Comparison of ENCODE assay signal across 13 cellular contexts in genomic region chr2:24820598-24821432, GRCh38. TPM values are rescaled to one million over a fixed set of nuclear protein-coding genes. Genes with fewer than 3 reads are reported as not detected.
DNase-seq lines count a peak whose midpoint lies in the region; ATAC-seq, FAIRE-seq and TF ChIP-seq lines count a peak whose summit lies in the region.
"Had no signal": no experiment of that assay in that cellular context is flagged by ENCODE, and none has a peak within 500 bp of the region (broad histone marks: within the 10 kb centered on the region; RNA-seq: fewer than 3 reads in every experiment).

No MANE protein-coding gene starts in this region.

- H3K27ac ChIP-seq in HepG2 (ENCODE audit: extremely low read length, insufficient read depth, low read length) (no peak overlapping the region), right lobe of liver (no peak overlapping the region), urinary bladder (ENCODE audit: low read depth) (peak overlapping the region; percentile 4)
- H3K27ac ChIP-seq: SJSA1 had no signal

- 0 out of 3 replicates have a peak, but pooled peaks have one; percentile 4 for ATAC-seq in HepG2
- ATAC-seq in right lobe of liver: no peak

- no peaks in the 10 kb centered on the region for H3K79me2 ChIP-seq in HepG2 (ENCODE audit: insufficient read depth, low read length)

- TF ChIP-seq CTCF in HepG2 (CRISPR knock-in tag; IDR thresholded peaks at IDR 0.05) (no peak), right lobe of liver (IDR thresholded peaks at IDR 0.05) (no peak)

- CTCF ChIA-PET in HepG2 (lab: Yijun Ruan, JAX; ENCODE audit: low intra/inter-chr PET ratio, low total read pairs): no interaction called here

- DNase-seq in HepG2 (ENCODE audit: low spot score) (no peak), right lobe of liver (no peak), islet precursor cell (peak; percentile 49), NCI-H2196 treated with DMSO at 0.1 percent for 48 hours (lab: John Stamatoyannopoulos, UW; ENCODE audit: unreplicated experiment) (no peak), NCI-H774 (lab: John Stamatoyannopoulos, UW) (no peak), DMS53 treated with DMSO at 0.1 percent for 48 hours (lab: John Stamatoyannopoulos, UW; ENCODE audit: unreplicated experiment) (no peak)
- peak; percentile 45 for DNase-seq in activated CD8-positive, alpha-beta memory T cell treated with anti-CD3 and anti-CD28 coated beads, Interleukin-2, amount 50 U/mL, for 48 hours
- DNase-seq: AML-193; immature natural killer cell; NCI-H2081; stimulated activated CD4-positive, alpha-beta T cell treated with anti-CD3 and anti-CD28 coated beads, Interleukin-2, amount 100 ng/mL, for 24 hours had no signal

- in situ Hi-C loops in HepG2 (cut with HindIII; ENCODE audit: extremely low pct_ligation_motif_present, low pct_unique_long_range_greater_than_20kb): no loop called here

- H2AFZ ChIP-seq in HepG2 (ENCODE audit: low read length): no peak overlapping the region

- H3K27me3 ChIP-seq in HepG2 (ENCODE audit: control insufficient read depth in 1 of 2, insufficient read depth in 2 of 2, low read length in 2 of 2): no peaks in the 10 kb centered on the region
- no peaks in the 10 kb centered on the region for H3K27me3 ChIP-seq in right lobe of liver
- H3K27me3 ChIP-seq: SJSA1 had no signal

- intact Hi-C loops in HepG2 (cut with micrococcal nuclease; ENCODE audit: unreplicated experiment): no loop called here
- intact Hi-C loops in right lobe of liver (cut with DNase I): loop anchor here in 1 of 2 donors (10.0 kb wide), 1 partner anchor 416 kb away; no protein-coding TSS in a partner anchor

- H3K4me1 ChIP-seq in HepG2 (ENCODE audit: insufficient read depth, low read length) (peaks cover 10% of the 10 kb centered on the region), right lobe of liver (peaks cover 0 to 6% (median 0%) of the 10 kb centered on the region in 4 donors), urinary bladder (ENCODE audit: insufficient read depth) (no peaks in the 10 kb centered on the region)

- H3K4me2 ChIP-seq in HepG2 (ENCODE audit: low read depth, low read length): no peak overlapping the region

- no peak overlapping the region for H3K4me3 ChIP-seq in HepG2 (replicated peaks in 1 of 3; ENCODE audit: insufficient read depth in 1 of 3, low read depth in 2 of 3, low read length in 3 of 3)
- no peak overlapping the region for H3K4me3 ChIP-seq in right lobe of liver
- H3K4me3 ChIP-seq in urinary bladder (ENCODE audit: low read depth, low read length): no peak overlapping the region
- H3K4me3 ChIP-seq: SJSA1 had no signal

- TF ChIP-seq POLR2A in HepG2 (IDR thresholded peaks at IDR 0.05; ENCODE audit: insufficient read depth in 1 of 2, low read depth in 2 of 2, low read length in 2 of 2) (no peak), right lobe of liver (IDR thresholded peaks at IDR 0.05) (no peak)

- BruUV-seq in HepG2 (replicated peaks; lab: Mats Ljungman, UMichigan): TSS peak; percentile 2

- H3K9me3 ChIP-seq in HepG2 (ENCODE audit: low read length) (no peaks in the 10 kb centered on the region), right lobe of liver (no peaks in the 10 kb centered on the region)
- H3K9me3 ChIP-seq: SJSA1 had no signal

- H4K20me1 ChIP-seq in HepG2 (ENCODE audit: insufficient read depth, low read length): no peaks in the 10 kb centered on the region

- FAIRE-seq in HepG2 (lab: Jason Lieb, UNC): no peak

- no peak for TF ChIP-seq RAD21 in HepG2 (CRISPR knock-in tag; IDR thresholded peaks at IDR 0.05)

- TF ChIP-seq EP300 in HepG2 (IDR thresholded peaks at IDR 0.05; ENCODE audit: low read depth in 2 of 2, low read length in 2 of 2): no peak
- TF ChIP-seq EP300 in HepG2 (CRISPR knock-in tag; IDR thresholded peaks at IDR 0.05; ENCODE audit: borderline replicate concordance): no peak

- H3K36me3 ChIP-seq in HepG2 (replicated peaks in 1 of 2; ENCODE audit: control insufficient read depth in 1 of 2, insufficient read depth in 2 of 2, low read length in 2 of 2) (peaks cover 21 to 54% of the 10 kb centered on the region in 2 experiments), right lobe of liver (no peaks in the 10 kb centered on the region), urinary bladder (ENCODE audit: insufficient read depth) (no peaks in the 10 kb centered on the region)

- WGBS in HepG2 (ENCODE audit: low lambda C conversion rate): 94% methylated on average over 17 of the region's 17 CpGs
- 81% methylated on average over 7 of the region's 17 CpGs for WGBS in right lobe of liver (ENCODE audit: insufficient coverage, low coverage, low lambda C conversion rate, missing lambda C conversion rate)
- 90% methylated on average over 17 of the region's 17 CpGs for WGBS in urinary bladder

- POLR2A ChIA-PET in HepG2 (lab: Yijun Ruan, JAX): no interaction called here

- H3K9ac ChIP-seq in HepG2 (ENCODE audit: insufficient read depth, low read depth, low read length): no peak overlapping the region

TF ChIP-seq in HepG2, 621 proteins besides CTCF, POLR2A, EP300 and RAD21:
- no peak for TF ChIP-seq KDM5B (CRISPR knock-in tag; IDR thresholded peaks at IDR 0.05; ENCODE audit: borderline replicate concordance)
- 0 out of 2 replicates have a peak, but pooled peaks have one; percentile 22 for TF ChIP-seq ZNF598 (CRISPR knock-in tag; IDR thresholded peaks at IDR 0.05; ENCODE audit: borderline replicate concordance)
- TF ChIP-seq SIX4 (CRISPR knock-in tag; IDR thresholded peaks at IDR 0.05): no peak
- TF ChIP-seq ZNF841 (CRISPR knock-in tag; IDR thresholded peaks at IDR 0.05; ENCODE audit: borderline replicate concordance): no peak
- TF ChIP-seq ZNF740 (CRISPR knock-in tag; IDR thresholded peaks at IDR 0.05): 0 out of 2 replicates have a peak, but pooled peaks have one; percentile 32
- peak; percentile 62 for TF ChIP-seq RBM22 (optimal IDR thresholded peaks at IDR 0.05; ENCODE audit: low read length)

RNA-seq across cellular contexts. Expression of gene CENPO, which starts 27.6 kb away (rescaled TPM):
- 35.5 and 41.4 TPM in 2 replicates for total RNA-seq in HepG2 (2016; rRNA removed; fragmentation: Illumina TruSeq; extraction: Trizol)
- total RNA-seq in HepG2 (2016; cell fraction: cytosol; rRNA removed; fragmentation: Illumina TruSeq; extraction: Trizol; ENCODE audit: low read depth): 8.3 and 11.5 TPM in 2 replicates
- 35.8 and 39.7 TPM in 2 replicates for total RNA-seq in HepG2 (2016; cell fraction: insoluble cytoplasmic fraction; rRNA removed; fragmentation: Illumina TruSeq; extraction: Trizol)
- 17.2 and 19.2 TPM in 2 replicates for total RNA-seq in HepG2 (2016; cell fraction: membrane; rRNA removed; fragmentation: Illumina TruSeq; extraction: Trizol)
- 37.7 and 41.8 TPM in 2 replicates for total RNA-seq in HepG2 (2016; cell fraction: nucleus; rRNA removed; fragmentation: Illumina TruSeq; extraction: Trizol)
- 15.0 and 19.7 TPM in 2 replicates for polyA plus RNA-seq in HepG2 (2011; rRNA removed)
- 11.4 and 14.1 TPM in 2 replicates for polyA plus RNA-seq in HepG2 (2011; cell fraction: cytosol; rRNA removed)
- polyA plus RNA-seq in HepG2 (2011; cell fraction: nucleus; rRNA removed): 21.1 and 29.9 TPM in 2 replicates
- 7.0 and 12.0 TPM in 2 replicates for polyA plus RNA-seq in HepG2 (2012)
- polyA plus RNA-seq in HepG2 (2016; cell fraction: cytosol; fragmentation: Illumina TruSeq; extraction: Trizol; ENCODE audit: low read depth): 4.1 and 8.1 TPM in 2 replicates
- polyA plus RNA-seq in HepG2 (2016; cell fraction: insoluble cytoplasmic fraction; fragmentation: Illumina TruSeq; extraction: Trizol; ENCODE audit: low read depth): 36.7 and 40.3 TPM in 2 replicates
- 11.8 and 13.7 TPM in 2 replicates for polyA plus RNA-seq in HepG2 (2016; cell fraction: membrane; fragmentation: Illumina TruSeq; extraction: Trizol; ENCODE audit: low read depth)
- polyA plus RNA-seq in HepG2 (2016; cell fraction: nucleus; fragmentation: Illumina TruSeq; extraction: Trizol; ENCODE audit: insufficient read depth, low read depth): 53.5 and 60.4 TPM in 2 replicates
- 43.4 and 73.1 TPM in 2 replicates for polyA minus RNA-seq in HepG2 (2011; rRNA and poly(A)+ RNA removed; ENCODE audit: low replicate concordance)
- polyA minus RNA-seq in HepG2 (2011; cell fraction: cytosol; rRNA and poly(A)+ RNA removed): 7.8 and 14.2 TPM in 2 replicates
- polyA minus RNA-seq in HepG2 (2011; cell fraction: nucleus; rRNA and poly(A)+ RNA removed): 38.0 and 52.5 TPM in 2 replicates
- 1 to 10 TPM; 1.6 to 6.0 (median 3.1) TPM for total RNA-seq in right lobe of liver
- 13.4 TPM for total RNA-seq in urinary bladder
- 2.4 TPM for polyA plus RNA-seq in urinary bladder

RNA-seq across cellular contexts. Expression of gene PTRHD1, which starts 27.6 kb away (rescaled TPM):
- 69.1 and 72.6 TPM in 2 replicates for total RNA-seq in HepG2 (2016; rRNA removed; fragmentation: Illumina TruSeq; extraction: Trizol)
- total RNA-seq in HepG2 (2016; cell fraction: cytosol; rRNA removed; fragmentation: Illumina TruSeq; extraction: Trizol; ENCODE audit: low read depth): 60.4 and 67.3 TPM in 2 replicates
- total RNA-seq in HepG2 (2016; cell fraction: insoluble cytoplasmic fraction; rRNA removed; fragmentation: Illumina TruSeq; extraction: Trizol): 72.7 and 87.7 TPM in 2 replicates
- 94.1 and 99.1 TPM in 2 replicates for total RNA-seq in HepG2 (2016; cell fraction: membrane; rRNA removed; fragmentation: Illumina TruSeq; extraction: Trizol)
- 23.3 and 24.3 TPM in 2 replicates for total RNA-seq in HepG2 (2016; cell fraction: nucleus; rRNA removed; fragmentation: Illumina TruSeq; extraction: Trizol)
- polyA plus RNA-seq in HepG2 (2011; rRNA removed): 75.4 and 90.8 TPM in 2 replicates
- polyA plus RNA-seq in HepG2 (2011; cell fraction: cytosol; rRNA removed): 56.6 and 90.9 TPM in 2 replicates
- 25.2 and 28.1 TPM in 2 replicates for polyA plus RNA-seq in HepG2 (2011; cell fraction: nucleus; rRNA removed)
- 66.4 and 75.5 TPM in 2 replicates for polyA plus RNA-seq in HepG2 (2012)
- 77.6 and 78.5 TPM in 2 replicates for polyA plus RNA-seq in HepG2 (2016; cell fraction: cytosol; fragmentation: Illumina TruSeq; extraction: Trizol; ENCODE audit: low read depth)
- polyA plus RNA-seq in HepG2 (2016; cell fraction: insoluble cytoplasmic fraction; fragmentation: Illumina TruSeq; extraction: Trizol; ENCODE audit: low read depth): 76.5 and 83.9 TPM in 2 replicates
- polyA plus RNA-seq in HepG2 (2016; cell fraction: membrane; fragmentation: Illumina TruSeq; extraction: Trizol; ENCODE audit: low read depth): 88.1 and 94.4 TPM in 2 replicates
- 51.1 and 58.4 TPM in 2 replicates for polyA plus RNA-seq in HepG2 (2016; cell fraction: nucleus; fragmentation: Illumina TruSeq; extraction: Trizol; ENCODE audit: insufficient read depth, low read depth)
- polyA minus RNA-seq in HepG2 (2011; rRNA and poly(A)+ RNA removed; ENCODE audit: low replicate concordance): 41.5 and 57.2 TPM in 2 replicates
- 8.2 and 15.7 TPM in 2 replicates for polyA minus RNA-seq in HepG2 (2011; cell fraction: cytosol; rRNA and poly(A)+ RNA removed)
- 25.1 and 28.7 TPM in 2 replicates for polyA minus RNA-seq in HepG2 (2011; cell fraction: nucleus; rRNA and poly(A)+ RNA removed)
- 10 to 100 TPM; 10.1 to 16.4 (median 15.3) TPM for total RNA-seq in right lobe of liver
- total RNA-seq in urinary bladder: 25.3 TPM
- polyA plus RNA-seq in urinary bladder: 17.1 TPM

Comparison
In these comparisons a context has a peak if more than half of its experiments do, and no peak if none do; other contexts are left out.
1. DNase-seq: peak in activated CD8-positive, alpha-beta memory T cell treated with anti-CD3 and anti-CD28 coated beads, Interleukin-2, amount 50 U/mL, for 48 hours (single experiment) and islet precursor cell (single experiment); none in HepG2 (single experiment), right lobe of liver (0 of 3), NCI-H2196 treated with DMSO at 0.1 percent for 48 hours (single experiment), NCI-H774 (single experiment) and DMS53 treated with DMSO at 0.1 percent for 48 hours (single experiment).